8 cellular contexts compared by ENCODE assay signal in the genomic region with DNA sequence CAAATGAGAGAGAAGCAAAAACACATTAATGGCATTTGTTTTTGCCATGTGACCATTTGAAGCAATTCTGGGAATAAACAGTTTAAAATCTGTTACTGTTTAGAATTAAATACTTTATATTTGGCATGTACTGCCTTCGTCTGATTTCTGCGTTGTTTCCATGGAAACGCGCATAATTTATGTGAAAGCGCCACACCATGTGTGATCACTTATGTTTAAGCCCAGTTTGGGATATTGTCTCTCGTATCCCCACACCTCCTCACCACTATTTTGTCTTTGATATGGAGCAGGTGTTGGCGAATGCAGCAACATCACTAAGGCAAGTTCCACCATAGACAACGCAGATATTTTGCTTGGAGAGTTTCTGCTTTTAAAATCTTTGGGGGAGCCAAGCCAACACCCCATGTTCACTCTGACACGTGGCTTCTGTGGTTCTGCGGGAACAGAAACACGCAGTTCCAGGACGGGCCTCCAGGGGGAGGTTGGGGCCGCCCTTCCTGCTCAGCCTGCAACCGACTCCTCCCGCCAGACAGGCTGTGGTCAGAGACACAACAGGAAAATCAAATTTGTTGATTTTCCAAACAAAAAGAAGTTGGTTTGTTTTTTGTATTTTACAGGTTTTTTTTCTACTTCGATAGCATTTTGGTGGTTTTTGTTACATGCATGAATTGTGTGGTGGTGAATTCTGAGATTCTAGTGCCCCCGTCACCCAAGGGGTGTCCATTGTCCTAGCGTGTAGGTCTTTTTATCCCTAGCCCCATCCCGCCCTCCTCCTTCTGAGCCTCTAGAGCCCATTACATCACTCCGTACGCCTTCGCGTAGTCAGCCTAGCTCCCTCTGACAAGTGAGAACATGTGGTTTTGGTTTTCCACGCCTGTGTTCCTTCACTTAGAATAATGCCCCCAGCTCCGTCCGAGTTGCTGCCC.
DNase-seq lines count a peak whose midpoint lies in the region; ATAC-seq, FAIRE-seq and TF ChIP-seq lines count a peak whose summit lies in the region.

No MANE protein-coding gene starts in this region.

- peak; percentile 43 for TF ChIP-seq CTCF in D721Med (IDR thresholded peaks at IDR 0.05; ENCODE audit: insufficient read depth, missing control alignments)
- peak; percentile 84 for TF ChIP-seq CTCF in WI38 (IDR thresholded peaks at IDR 0.05; ENCODE audit: low read depth, low read length)

- peaks cover 44% of the 10 kb centered on the region for H3K4me1 Mint-ChIP-seq in central memory CD8-positive, alpha-beta T cell

- DNase-seq in D721Med (ENCODE audit: insufficient read length, low spot score) (no peak), HS-27A (ENCODE audit: low read depth) (peak; percentile 5), left kidney (ENCODE audit: low read depth, low spot score) (peak; percentile 71)
- peak; percentile 50 to 52 for DNase-seq in central memory CD8-positive, alpha-beta T cell (ENCODE audit: low spot score in 2 of 2)
- DNase-seq in stimulated activated CD4-positive, alpha-beta T cell treated with anti-CD3 and anti-CD28 coated beads, Interleukin-4, amount 100 ng/mL, for 1 hour: peak; percentile 68

- no peaks in the 10 kb centered on the region for H3K9me3 Mint-ChIP-seq in central memory CD8-positive, alpha-beta T cell

- peak overlapping the region; percentile 35 for H3K27ac Mint-ChIP-seq in central memory CD8-positive, alpha-beta T cell (ENCODE audit: low read depth)

- ATAC-seq in central memory CD8-positive, alpha-beta T cell (replicated peaks; ENCODE audit: extremely low read depth, poor library complexity, severe bottlenecking): peak; percentile 57
- ATAC-seq in HG02970 (IDR thresholded peaks at IDR 0.05; ENCODE audit: low FRiP score, unreplicated experiment) (no peak), HG03432 (IDR thresholded peaks at IDR 0.05; ENCODE audit: unreplicated experiment) (no peak)

- H3K4me3 ChIP-seq in WI38 (ENCODE audit: low read depth, low read length): no peak overlapping the region

- H3K36me3 Mint-ChIP-seq in central memory CD8-positive, alpha-beta T cell (ENCODE audit: insufficient read depth): peaks cover 1% of the 10 kb centered on the region

- peak overlapping the region; percentile 45 for H3K4me3 Mint-ChIP-seq in central memory CD8-positive, alpha-beta T cell

- no peak for FAIRE-seq in D721Med (lab: Jason Lieb, UNC)

- no peaks in the 10 kb centered on the region for H3K27me3 Mint-ChIP-seq in central memory CD8-positive, alpha-beta T cell
